30 cellular contexts compared by ENCODE assay signal in genomic region chr13:101673360-101674105, GRCh38.
DNase-seq lines count a peak whose midpoint lies in the region; ATAC-seq and TF ChIP-seq lines count a peak whose summit lies in the region.
"Had no signal": no experiment of that assay in that cellular context is flagged by ENCODE, and none has a peak within 500 bp of the region (broad histone marks: within the 10 kb centered on the region; RNA-seq: fewer than 3 reads in every experiment).

No MANE protein-coding gene starts in this region.

- H3K27ac ChIP-seq in right atrium auricular region = no peak overlapping the region
- no peak overlapping the region for H3K27ac ChIP-seq in naive thymus-derived CD4-positive, alpha-beta T cell (ENCODE audit: low read depth, low read length)
- H3K27ac ChIP-seq: SJCRH30, spleen, stomach, uterus had no signal

- H3K36me3 ChIP-seq in right atrium auricular region = no peaks in the 10 kb centered on the region
- H3K36me3 ChIP-seq in naive thymus-derived CD4-positive, alpha-beta T cell (ENCODE audit: control insufficient read depth in 2 of 3, insufficient read depth in 3 of 3, low read length in 3 of 3) = no peaks in the 10 kb centered on the region
- H3K36me3 ChIP-seq: SJCRH30, spleen, stomach, uterus had no signal

- H3K27ac Mint-ChIP-seq in activated CD4-positive, alpha-beta memory T cell treated with anti-CD3 and anti-CD28 coated beads, Interleukin-2, amount 10 ng/mL, durations not matched to agents 7 days and 5 days = no peak overlapping the region
- no peak overlapping the region for H3K27ac Mint-ChIP-seq in naive thymus-derived CD4-positive, alpha-beta T cell
- H3K27ac Mint-ChIP-seq: activated CD4-positive, alpha-beta T cell treated with anti-CD3 and anti-CD28 coated beads, Interleukin-2, amount 10 ng/mL, durations not matched to agents 7 days and 5 days; B cell; CD8-positive, alpha-beta T cell; T-cell had no signal

- POLR2A ChIA-PET in activated CD4-positive, alpha-beta memory T cell treated with anti-CD3 and anti-CD28 coated beads, Interleukin-2, amount 10 ng/mL, durations not matched to agents 7 days and 5 days (lab: Charles Lee) = no interaction called here
- POLR2A ChIA-PET in naive thymus-derived CD4-positive, alpha-beta T cell (lab: Charles Lee) = no interaction called here

- H3K4me1 Mint-ChIP-seq in activated CD4-positive, alpha-beta memory T cell treated with anti-CD3 and anti-CD28 coated beads, Interleukin-2, amount 10 ng/mL, durations not matched to agents 7 days and 5 days = peaks cover 4% of the 10 kb centered on the region
- no peaks in the 10 kb centered on the region for H3K4me1 Mint-ChIP-seq in naive thymus-derived CD4-positive, alpha-beta T cell
- H3K4me1 Mint-ChIP-seq: activated CD4-positive, alpha-beta T cell treated with anti-CD3 and anti-CD28 coated beads, Interleukin-2, amount 10 ng/mL, durations not matched to agents 7 days and 5 days; T-cell had no signal

- intact Hi-C loops in Right ventricle myocardium superior (cut with DNase I) = no loop called here
- intact Hi-C loops in naive thymus-derived CD4-positive, alpha-beta T cell (cut with micrococcal nuclease) = no loop called here

- no peak for DNase-seq in Right ventricle myocardium superior
- DNase-seq in right atrium auricular region (ENCODE audit: low spot score) = no peak
- DNase-seq in amniotic epithelial cell (ENCODE audit: low read depth) = peak; percentile 45
- peak; percentile 46 for DNase-seq in iris pigment epithelial cell (ENCODE audit: low read depth)
- DNase-seq in activated CD4-positive, alpha-beta memory T cell treated with anti-CD3 and anti-CD28 coated beads, Interleukin-2, amount 10 ng/mL, durations not matched to agents 7 days and 5 days = no peak
- no peak for DNase-seq in naive thymus-derived CD4-positive, alpha-beta T cell
- DNase-seq: ACHN; activated CD4-positive, alpha-beta T cell treated with anti-CD3 and anti-CD28 coated beads, Interleukin-2, amount 10 ng/mL, durations not matched to agents 7 days and 5 days; activated gamma-delta T cell treated with Interleukin-2 at 50 U/mL for 16 hours; activated T-cell treated with anti-CD3 and anti-CD28 coated beads, Interleukin-2, amount 50 U/mL, for 4 hours; CD8-positive, alpha-beta T cell; H7; hypothalamus; KBM-7; mesenchymal stem cell; NCI-H1417 treated with DMSO at 0.1 percent for 48 hours; NCI-H2081 treated with DMSO at 0.1 percent for 48 hours; NCI-H2227 treated with DMSO at 0.1 percent for 48 hours; right cardiac atrium; SJCRH30; spleen; stimulated activated CD4-positive, alpha-beta T cell treated with anti-CD3 and anti-CD28 coated beads, Interleukin-2, amount 100 ng/mL, for 24 hours; stimulated activated CD8-positive, alpha-beta memory T cell treated with anti-CD3 and anti-CD28 coated beads, Interleukin-4, amount 100 ng/mL, for 48 hours; stomach; T-cell; uterus had no signal

- no peaks in the 10 kb centered on the region for H3K4me1 ChIP-seq in right atrium auricular region
- no peaks in the 10 kb centered on the region for H3K4me1 ChIP-seq in naive thymus-derived CD4-positive, alpha-beta T cell (ENCODE audit: control insufficient read depth in 2 of 2, insufficient read depth in 2 of 2, low read length in 2 of 2)
- H3K4me1 ChIP-seq: SJCRH30, spleen, stomach, uterus had no signal

- no peaks in the 10 kb centered on the region for H3K27me3 ChIP-seq in right atrium auricular region
- H3K27me3 ChIP-seq in naive thymus-derived CD4-positive, alpha-beta T cell (ENCODE audit: control insufficient read depth in 2 of 2, insufficient read depth in 2 of 2, low read length in 2 of 2) = no peaks in the 10 kb centered on the region
- H3K27me3 ChIP-seq: spleen, stomach, uterus had no signal

- CTCF ChIA-PET in activated CD4-positive, alpha-beta memory T cell treated with anti-CD3 and anti-CD28 coated beads, Interleukin-2, amount 10 ng/mL, durations not matched to agents 7 days and 5 days (lab: Charles Lee) = no interaction called here
- CTCF ChIA-PET in naive thymus-derived CD4-positive, alpha-beta T cell (lab: Charles Lee) = no interaction called here

- no peak overlapping the region for H3K4me3 ChIP-seq in right atrium auricular region
- H3K4me3 ChIP-seq in naive thymus-derived CD4-positive, alpha-beta T cell (ENCODE audit: low read length) = no peak overlapping the region
- H3K4me3 ChIP-seq: SJCRH30, spleen, stomach, uterus had no signal

- H3K4me3 Mint-ChIP-seq in activated CD4-positive, alpha-beta memory T cell treated with anti-CD3 and anti-CD28 coated beads, Interleukin-2, amount 10 ng/mL, durations not matched to agents 7 days and 5 days = no peak overlapping the region
- H3K4me3 Mint-ChIP-seq in naive thymus-derived CD4-positive, alpha-beta T cell = no peak overlapping the region
- H3K4me3 Mint-ChIP-seq: activated CD4-positive, alpha-beta T cell treated with anti-CD3 and anti-CD28 coated beads, Interleukin-2, amount 10 ng/mL, durations not matched to agents 7 days and 5 days; activated T-cell treated with anti-CD3 and anti-CD28 coated beads, Interleukin-2, amount 50 U/mL, for 4 hours; B cell; CD8-positive, alpha-beta T cell; T-cell had no signal

- TF ChIP-seq CTCF in right atrium auricular region (IDR thresholded peaks at IDR 0.05) = no peak

- H3K9me3 ChIP-seq in right atrium auricular region = no peaks in the 10 kb centered on the region
- no peaks in the 10 kb centered on the region for H3K9me3 ChIP-seq in naive thymus-derived CD4-positive, alpha-beta T cell (ENCODE audit: control insufficient read depth in 2 of 3, low read length in 3 of 3)
- H3K9me3 ChIP-seq: SJCRH30, uterus had no signal

- H3K36me3 Mint-ChIP-seq in activated CD4-positive, alpha-beta memory T cell treated with anti-CD3 and anti-CD28 coated beads, Interleukin-2, amount 10 ng/mL, durations not matched to agents 7 days and 5 days (ENCODE audit: low read depth) = no peaks in the 10 kb centered on the region
- no peaks in the 10 kb centered on the region for H3K36me3 Mint-ChIP-seq in naive thymus-derived CD4-positive, alpha-beta T cell
- H3K36me3 Mint-ChIP-seq: CD8-positive, alpha-beta T cell; T-cell had no signal

- H3K9me3 Mint-ChIP-seq in activated CD4-positive, alpha-beta memory T cell treated with anti-CD3 and anti-CD28 coated beads, Interleukin-2, amount 10 ng/mL, durations not matched to agents 7 days and 5 days = no peaks in the 10 kb centered on the region
- H3K9me3 Mint-ChIP-seq in naive thymus-derived CD4-positive, alpha-beta T cell = peaks cover 0 to 9% (median 3%) of the 10 kb centered on the region in 11 donors
- H3K9me3 Mint-ChIP-seq: activated CD4-positive, alpha-beta T cell treated with anti-CD3 and anti-CD28 coated beads, Interleukin-2, amount 10 ng/mL, durations not matched to agents 7 days and 5 days had no signal

- H3K27me3 Mint-ChIP-seq in activated CD4-positive, alpha-beta memory T cell treated with anti-CD3 and anti-CD28 coated beads, Interleukin-2, amount 10 ng/mL, durations not matched to agents 7 days and 5 days = no peaks in the 10 kb centered on the region
- no peaks in the 10 kb centered on the region for H3K27me3 Mint-ChIP-seq in naive thymus-derived CD4-positive, alpha-beta T cell
- H3K27me3 Mint-ChIP-seq: B cell, T-cell had no signal

- peak; percentile 38 for ATAC-seq in Right ventricle myocardium superior (ENCODE audit: poor library complexity)
- ATAC-seq in HG03159 (IDR thresholded peaks at IDR 0.05; ENCODE audit: unreplicated experiment) = no peak
- ATAC-seq in HG03378 (IDR thresholded peaks at IDR 0.05; ENCODE audit: unreplicated experiment) = no peak
- ATAC-seq in naive thymus-derived CD4-positive, alpha-beta T cell = no peak
- ATAC-seq: activated T-cell treated with anti-CD3 and anti-CD28 coated beads, Interleukin-2, amount 50 U/mL, for 4 hours; CD8-positive, alpha-beta T cell; left lobe of liver; right cardiac atrium; T-cell had no signal

Comparison
In these comparisons a context has a peak if more than half of its experiments do, and no peak if none do; other contexts are left out.
1. DNase-seq: peak in amniotic epithelial cell (single experiment) and iris pigment epithelial cell (single experiment); none in Right ventricle myocardium superior (single experiment), right atrium auricular region (single experiment), activated CD4-positive, alpha-beta memory T cell treated with anti-CD3 and anti-CD28 coated beads, Interleukin-2, amount 10 ng/mL, durations not matched to agents 7 days and 5 days (single experiment) and naive thymus-derived CD4-positive, alpha-beta T cell (0 of 9).